In genomic region chr6:44956426-44956825, GRCh38 we compare ENCODE assay signal across 15 cellular contexts.
DNase-seq lines count a peak whose midpoint lies in the region; ATAC-seq lines count a peak whose summit lies in the region.
"Had no signal": no experiment of that assay in that cellular context is flagged by ENCODE, and none has a peak within 500 bp of the region (broad histone marks: within the 10 kb centered on the region; RNA-seq: fewer than 3 reads in every experiment).

No MANE protein-coding gene starts in this region.

- no peak overlapping the region for H3K27ac ChIP-seq in substantia nigra (ENCODE audit: low read depth, low read length, poor library complexity, severe bottlenecking)
- H3K27ac ChIP-seq: SK-N-MC had no signal

- ATAC-seq in GM21423 (IDR thresholded peaks at IDR 0.05; ENCODE audit: unreplicated experiment) (no peak), GM21786 (IDR thresholded peaks at IDR 0.05; ENCODE audit: unreplicated experiment) (no peak)

- DNase-seq in HCEC 1CT (peak; percentile 63), amniotic epithelial cell (ENCODE audit: low read depth) (peak; percentile 98), iris pigment epithelial cell (ENCODE audit: low read depth) (peak; percentile 80), NCI-H2029 (lab: John Stamatoyannopoulos, UW) (no peak), substantia nigra (lab: John Stamatoyannopoulos, UW) (no peak)
- DNase-seq: Caco-2, GDM1, Karpas-422, NCI-H1436, NCI-H2081, NCI-H524, RPMI8226 had no signal

Comparison
In these comparisons a context has a peak if more than half of its experiments do, and no peak if none do; other contexts are left out.
1. DNase-seq: peak in HCEC 1CT (single experiment), amniotic epithelial cell (single experiment) and iris pigment epithelial cell (single experiment); none in NCI-H2029 (single experiment) and substantia nigra (0 of 49).